ENCODE assay signal across 20 cellular contexts in genomic region chr9:97475079-97475478, GRCh38. TPM values are rescaled to one million over a fixed set of nuclear protein-coding genes. Genes with fewer than 3 reads are reported as not detected.
DNase-seq lines count a peak whose midpoint lies in the region; ATAC-seq, FAIRE-seq and TF ChIP-seq lines count a peak whose summit lies in the region.
"Had no signal": no experiment of that assay in that cellular context is flagged by ENCODE, and none has a peak within 500 bp of the region (broad histone marks: within the 10 kb centered on the region; RNA-seq: fewer than 3 reads in every experiment).

No MANE protein-coding gene starts in this region.

- FAIRE-seq in H54 (lab: Jason Lieb, UNC), result peak; percentile 99
- FAIRE-seq: RCC 7860 had no signal

- H3K4me3 Mint-ChIP-seq in activated T-helper 17 cell treated with anti-CD3 and anti-CD28 coated beads, Interleukin-2, amount 50 U/mL, for 72 hours, result no peak overlapping the region
- no peak overlapping the region for H3K4me3 Mint-ChIP-seq in activated CD8-positive, alpha-beta T cell treated with anti-CD3 and anti-CD28 coated beads for 36 hours
- H3K4me3 Mint-ChIP-seq: activated T-cell treated with anti-CD3 and anti-CD28 coated beads, Interleukin-2, amount 50 U/mL, for 24 hours had no signal

- H3K4me3 ChIP-seq in AG04449 (ENCODE audit: low read depth, low read length) (no peak overlapping the region), OCI-LY7 (ENCODE audit: low read depth, low read length, poor library complexity, severe bottlenecking) (no peak overlapping the region)
- H3K4me3 ChIP-seq: left ventricle myocardium inferior, right lobe of liver had no signal

- BruUV-seq in OCI-LY7 (replicated peaks; lab: Mats Ljungman, UMichigan), result no TSS peak

- TF ChIP-seq CTCF in AG04449 (IDR thresholded peaks at IDR 0.05; ENCODE audit: insufficient read depth, low read length, missing control alignments), result no peak
- TF ChIP-seq CTCF in activated CD8-positive, alpha-beta T cell treated with anti-CD3 and anti-CD28 coated beads for 36 hours (IDR thresholded peaks at IDR 0.05), result no peak
- TF ChIP-seq CTCF in OCI-LY7 (conservative IDR thresholded peaks at IDR 0.05; ENCODE audit: low read length), result no peak

- TF ChIP-seq POLR2A in H54 (IDR thresholded peaks at IDR 0.05; ENCODE audit: low read depth, low read length), result no peak

- no peaks in the 10 kb centered on the region for H3K9me3 Mint-ChIP-seq in activated T-helper 17 cell treated with anti-CD3 and anti-CD28 coated beads, Interleukin-2, amount 50 U/mL, for 72 hours
- H3K9me3 Mint-ChIP-seq in activated CD8-positive, alpha-beta T cell treated with anti-CD3 and anti-CD28 coated beads for 36 hours, result no peaks in the 10 kb centered on the region
- H3K9me3 Mint-ChIP-seq: activated T-cell treated with anti-CD3 and anti-CD28 coated beads, Interleukin-2, amount 50 U/mL, for 24 hours had no signal

- ATAC-seq in activated T-helper 17 cell treated with anti-CD3 and anti-CD28 coated beads, Interleukin-2, amount 50 U/mL, for 72 hours (replicated peaks), result peak; percentile 11
- ATAC-seq in activated CD8-positive, alpha-beta T cell treated with anti-CD3 and anti-CD28 coated beads for 36 hours, result no peak
- ATAC-seq: right lobe of liver, SK-N-SH treated with all-trans-retinoic acid at 6 μM for 48 hours had no signal

- no peak overlapping the region for H2AFZ ChIP-seq in OCI-LY7 (ENCODE audit: low read length)

- H3K27ac ChIP-seq in OCI-LY7 (ENCODE audit: low read depth, low read length, poor library complexity, severe bottlenecking), result no peak overlapping the region
- H3K27ac ChIP-seq: left ventricle myocardium inferior, right lobe of liver had no signal

- H3K36me3 ChIP-seq in OCI-LY7 (ENCODE audit: insufficient read depth, low read length), result no peaks in the 10 kb centered on the region

- intact Hi-C loops in activated CD8-positive, alpha-beta T cell treated with anti-CD3 and anti-CD28 coated beads for 36 hours (cut with micrococcal nuclease), result no loop called here
- intact Hi-C loops in OCI-LY7 (cut with micrococcal nuclease; ENCODE audit: unreplicated experiment), result no loop called here

- H3K4me1 Mint-ChIP-seq in activated T-helper 17 cell treated with anti-CD3 and anti-CD28 coated beads, Interleukin-2, amount 50 U/mL, for 72 hours, result no peaks in the 10 kb centered on the region
- H3K4me1 Mint-ChIP-seq in activated CD8-positive, alpha-beta T cell treated with anti-CD3 and anti-CD28 coated beads for 36 hours (ENCODE audit: low read depth), result no peaks in the 10 kb centered on the region

- H3K27ac Mint-ChIP-seq in activated T-helper 17 cell treated with anti-CD3 and anti-CD28 coated beads, Interleukin-2, amount 50 U/mL, for 72 hours, result no peak overlapping the region
- H3K27ac Mint-ChIP-seq in activated CD8-positive, alpha-beta T cell treated with anti-CD3 and anti-CD28 coated beads for 36 hours, result no peak overlapping the region
- H3K27ac Mint-ChIP-seq: activated T-cell treated with anti-CD3 and anti-CD28 coated beads, Interleukin-2, amount 50 U/mL, for 24 hours had no signal

- no peaks in the 10 kb centered on the region for H3K9me2 ChIP-seq in OCI-LY7 (ENCODE audit: insufficient read depth, low read length)

- no peaks in the 10 kb centered on the region for H3K27me3 Mint-ChIP-seq in activated T-helper 17 cell treated with anti-CD3 and anti-CD28 coated beads, Interleukin-2, amount 50 U/mL, for 72 hours
- H3K27me3 Mint-ChIP-seq in activated CD8-positive, alpha-beta T cell treated with anti-CD3 and anti-CD28 coated beads for 36 hours, result no peaks in the 10 kb centered on the region
- H3K27me3 Mint-ChIP-seq: activated T-cell treated with anti-CD3 and anti-CD28 coated beads, Interleukin-2, amount 50 U/mL, for 24 hours had no signal

- CTCF ChIA-PET in AG04449 (lab: Yijun Ruan, JAX) (interaction anchor here (17.1 kb wide), 1 partner anchor 128 kb away, joined by 780 read pairs; no protein-coding TSS in a partner anchor), OCI-LY7 (lab: Charles Lee; ENCODE audit: unreplicated experiment) (no interaction called here)
- CTCF ChIA-PET in activated CD8-positive, alpha-beta T cell treated with anti-CD3 and anti-CD28 coated beads for 36 hours (lab: Charles Lee), result interaction anchor here (1.5 kb wide), 1 partner anchor 27 kb away, joined by 4 read pairs; no protein-coding TSS in a partner anchor

- POLR2A ChIA-PET in AG04449 (lab: Yijun Ruan, JAX) (no interaction called here), OCI-LY7 (lab: Charles Lee) (interaction anchor here (1.5 kb wide), 1 partner anchor 14 kb away, joined by 5 read pairs; no protein-coding TSS in a partner anchor)
- POLR2A ChIA-PET in activated CD8-positive, alpha-beta T cell treated with anti-CD3 and anti-CD28 coated beads for 36 hours (lab: Charles Lee), result no interaction called here

- no peaks in the 10 kb centered on the region for H4K20me1 ChIP-seq in OCI-LY7 (ENCODE audit: insufficient read depth, low read length)

- DNase-seq in AG04449 (ENCODE audit: low read depth, low spot score), result peak; percentile 40
- no peak for DNase-seq in H54 (ENCODE audit: insufficient read length, low spot score)
- DNase-seq in inferior parietal cortex (ENCODE audit: extremely low spot score), result peak; percentile 17
- no peak for DNase-seq in SKM-1 treated with dmso at 0.1 percent for 144 hours (lab: John Stamatoyannopoulos, UW; ENCODE audit: unreplicated experiment)
- no peak for DNase-seq in activated CD8-positive, alpha-beta T cell treated with anti-CD3 and anti-CD28 coated beads for 36 hours
- DNase-seq in amniotic stem cell (lab: John Stamatoyannopoulos, UW), result no peak
- no peak for DNase-seq in OCI-LY7 (ENCODE audit: low spot score)
- DNase-seq: activated CD4-positive, alpha-beta T cell treated with anti-CD3 and anti-CD28 coated beads, Interleukin-2, amount 50 U/mL, for 4 hours; activated T-cell treated with anti-CD3 and anti-CD28 coated beads, Interleukin-2, amount 50 U/mL, for 24 hours; Caco-2; caudate nucleus; effector CD4-positive, alpha-beta T cell; left ventricle myocardium inferior; NCI-H82; occipital lobe; right lobe of liver; stimulated activated CD4-positive, alpha-beta T cell treated with anti-CD3 and anti-CD28 coated beads, Interleukin-2, amount 100 ng/mL, for 24 hours had no signal

- H3K36me3 Mint-ChIP-seq in activated T-helper 17 cell treated with anti-CD3 and anti-CD28 coated beads, Interleukin-2, amount 50 U/mL, for 72 hours (ENCODE audit: low read depth), result peaks cover 71% of the 10 kb centered on the region
- peaks cover 9% of the 10 kb centered on the region for H3K36me3 Mint-ChIP-seq in activated CD8-positive, alpha-beta T cell treated with anti-CD3 and anti-CD28 coated beads for 36 hours (ENCODE audit: low read depth)

- H3K79me2 ChIP-seq in OCI-LY7 (ENCODE audit: insufficient read depth, low read depth, low read length), result no peaks in the 10 kb centered on the region

- no peaks in the 10 kb centered on the region for H3K9me3 ChIP-seq in OCI-LY7 (ENCODE audit: low read length)
- H3K9me3 ChIP-seq: Caco-2, left ventricle myocardium inferior, right lobe of liver had no signal

- H3K4me1 ChIP-seq in OCI-LY7 (ENCODE audit: insufficient read depth, low read length, poor library complexity, severe bottlenecking), result no peaks in the 10 kb centered on the region
- H3K4me1 ChIP-seq: Caco-2 had no signal

- no peak overlapping the region for H3K4me2 ChIP-seq in OCI-LY7 (ENCODE audit: low read length)

RNA-seq across cellular contexts. Expression of gene TMOD1, which starts 26.4 kb away (rescaled TPM):
- 1 to 10 TPM; 2.0 to 2.5 TPM for total RNA-seq in activated T-helper 17 cell treated with anti-CD3 and anti-CD28 coated beads, Interleukin-2, amount 50 U/mL, for 72 hours
- total RNA-seq in activated CD8-positive, alpha-beta T cell treated with anti-CD3 and anti-CD28 coated beads for 36 hours, result under 1 TPM; 0.47 to 0.60 TPM
- total RNA-seq in OCI-LY7 (2014; rRNA removed; shearing (Covaris generic)), result not detected in 2 replicates
- not detected in 2 replicates for total RNA-seq in OCI-LY7 (2022)

Comparison
In these comparisons a context has a peak if more than half of its experiments do, and no peak if none do; other contexts are left out.
1. DNase-seq: peak in AG04449 (single experiment) and inferior parietal cortex (single experiment); none in H54 (single experiment), SKM-1 treated with dmso at 0.1 percent for 144 hours (single experiment), activated CD8-positive, alpha-beta T cell treated with anti-CD3 and anti-CD28 coated beads for 36 hours (single experiment), amniotic stem cell (single experiment) and OCI-LY7 (single experiment).